Comparison of ENCODE assay signal across 7 cellular contexts in the genomic region with DNA sequence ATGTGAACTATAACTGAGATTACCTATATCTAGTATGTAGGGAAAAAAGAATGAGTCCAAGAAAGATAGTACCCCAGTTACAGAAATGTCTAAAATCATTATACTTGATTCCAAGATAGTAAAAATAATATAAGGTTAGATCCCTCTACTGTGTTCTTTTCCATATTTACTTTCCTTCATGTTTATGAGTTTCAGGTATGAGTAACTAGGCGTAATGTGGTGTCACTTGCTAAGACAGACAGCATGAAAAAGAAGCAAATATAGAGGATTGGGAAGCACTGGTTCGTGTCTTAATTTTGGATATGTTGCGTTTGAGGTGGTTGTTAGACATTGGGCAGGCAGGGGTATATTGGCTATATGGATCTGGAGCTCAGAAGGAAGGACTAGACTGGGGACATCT.
"Had no signal": no experiment of that assay in that cellular context is flagged by ENCODE, and none has a peak within 500 bp of the region (broad histone marks: within the 10 kb centered on the region; RNA-seq: fewer than 3 reads in every experiment).

No MANE protein-coding gene starts in this region.

- H2AFZ ChIP-seq: GM23338 had no signal

- ATAC-seq: GM23338, HCT116 had no signal

- H3K4me2 ChIP-seq: GM23338 had no signal

- H3K4me3 ChIP-seq: GM23338, HAP-1 had no signal

- H3K36me3 ChIP-seq: HAP-1 had no signal

- H3K9me3 ChIP-seq: HAP-1 had no signal

- DNase-seq: GOT3, H7, H9, HFFc6 had no signal
